Comparison of ENCODE assay signal across 20 cellular contexts in genomic region chr12:3931206-3931605, GRCh38. TPM values are rescaled to one million over a fixed set of nuclear protein-coding genes. Genes with fewer than 3 reads are reported as not detected.
DNase-seq lines count a peak whose midpoint lies in the region; ATAC-seq lines count a peak whose summit lies in the region.
"Had no signal": no experiment of that assay in that cellular context is flagged by ENCODE, and none has a peak within 500 bp of the region (broad histone marks: within the 10 kb centered on the region; RNA-seq: fewer than 3 reads in every experiment).

No MANE protein-coding gene starts in this region.

- H3K9me3 Mint-ChIP-seq in T-cell: peaks cover 0 to 3% (median 2%) of the 10 kb centered on the region in 3 donors
- no peaks in the 10 kb centered on the region for H3K9me3 Mint-ChIP-seq in stimulated activated effector memory CD8-positive, alpha-beta T cell treated with anti-CD3 and anti-CD28 coated beads, Interleukin-12 subunit alpha, Interleukin-12 subunit beta, amount 100 ng/mL, for 72 hours

- no peak overlapping the region for H3K4me3 ChIP-seq in effector memory CD4-positive, alpha-beta T cell (ENCODE audit: insufficient read depth, low read depth, low read length, poor library complexity, severe bottlenecking)
- H3K4me3 ChIP-seq: BLaER1 treated with 17β-estradiol and CSF1 and Interleukin-3, amounts not matched to agents 10 nM and 100 nM; GM23248 had no signal

- no peaks in the 10 kb centered on the region for H3K36me3 ChIP-seq in effector memory CD4-positive, alpha-beta T cell (ENCODE audit: control insufficient read depth, insufficient read depth, low read length)
- H3K36me3 ChIP-seq: BLaER1 treated with 17β-estradiol and CSF1 and Interleukin-3, amounts not matched to agents 10 nM and 100 nM had no signal

- DNase-seq in activated T-cell treated with anti-CD3 and anti-CD28 coated beads, Interleukin-2, amount 50 U/mL, for 1 hour: peak; percentile 44
- no peak for DNase-seq in activated T-cell treated with anti-CD3 and anti-CD28 coated beads for 4 hours
- peak in 13 of 34 experiments; percentile 15 to 39 (median 18) for DNase-seq in T-cell
- no peak for DNase-seq in effector memory CD4-positive, alpha-beta T cell
- no peak for DNase-seq in stimulated activated effector memory CD8-positive, alpha-beta T cell treated with anti-CD3 and anti-CD28 coated beads, Interleukin-12 subunit alpha, Interleukin-12 subunit beta, amount 100 ng/mL, for 72 hours (ENCODE audit: low spot score in 2 of 2)
- no peak for DNase-seq in NCI-H69 (lab: John Stamatoyannopoulos, UW)
- DNase-seq in NCI-H774 (lab: John Stamatoyannopoulos, UW): no peak
- DNase-seq: GM23248; HCEC 1CT; IMR-90; Kasumi-1; MM.1S; NCI-H1105; NCI-H1694 treated with DMSO at 0.1 percent for 48 hours; NCI-H2107; NCI-H2227 treated with DMSO at 0.1 percent for 48 hours; NCI-H526; NK-92 treated with Interleukin-12 subunit alpha and Interleukin-12 subunit beta, amount 100 ng/mL, for 24 hours; SHP77 had no signal

- H3K4me1 ChIP-seq in effector memory CD4-positive, alpha-beta T cell (ENCODE audit: control insufficient read depth, insufficient read depth, low read length, poor library complexity, severe bottlenecking): peaks cover 25% of the 10 kb centered on the region

- peak; percentile 56 to 81 (median 69) for ATAC-seq in T-cell (replicated peaks in 1 of 4)
- ATAC-seq in stimulated activated effector memory CD8-positive, alpha-beta T cell treated with anti-CD3 and anti-CD28 coated beads, Interleukin-12 subunit alpha, Interleukin-12 subunit beta, amount 100 ng/mL, for 72 hours: peak; percentile 34

- peaks cover 72 to 80% (median 76%) of the 10 kb centered on the region in 3 donors for H3K4me1 Mint-ChIP-seq in T-cell
- H3K4me1 Mint-ChIP-seq in stimulated activated effector memory CD8-positive, alpha-beta T cell treated with anti-CD3 and anti-CD28 coated beads, Interleukin-12 subunit alpha, Interleukin-12 subunit beta, amount 100 ng/mL, for 72 hours: peaks cover 16% of the 10 kb centered on the region

- CTCF ChIA-PET in T-cell (lab: Charles Lee): no interaction called here

- no peaks in the 10 kb centered on the region for H3K27me3 ChIP-seq in effector memory CD4-positive, alpha-beta T cell (replicated peaks; ENCODE audit: control insufficient read depth, insufficient read depth, low read length, poor library complexity, severe bottlenecking)
- H3K27me3 ChIP-seq: BLaER1 treated with 17β-estradiol and CSF1 and Interleukin-3, amounts not matched to agents 10 nM and 100 nM had no signal

- peak overlapping the region in 1 of 3 donors; percentile 9 for H3K4me3 Mint-ChIP-seq in T-cell
- H3K4me3 Mint-ChIP-seq in stimulated activated effector memory CD8-positive, alpha-beta T cell treated with anti-CD3 and anti-CD28 coated beads, Interleukin-12 subunit alpha, Interleukin-12 subunit beta, amount 100 ng/mL, for 72 hours: no peak overlapping the region

- peak overlapping the region; percentile 12 for H3K27ac ChIP-seq in effector memory CD4-positive, alpha-beta T cell (ENCODE audit: insufficient read depth, low read length, poor library complexity, severe bottlenecking)
- H3K27ac ChIP-seq: BLaER1 treated with 17β-estradiol and CSF1 and Interleukin-3, amounts not matched to agents 10 nM and 100 nM; GM23248 had no signal

- peak overlapping the region; percentile 72 to 74 for H3K27ac Mint-ChIP-seq in T-cell
- H3K27ac Mint-ChIP-seq in stimulated activated effector memory CD8-positive, alpha-beta T cell treated with anti-CD3 and anti-CD28 coated beads, Interleukin-12 subunit alpha, Interleukin-12 subunit beta, amount 100 ng/mL, for 72 hours: no peak overlapping the region

- no peaks in the 10 kb centered on the region for H3K36me3 Mint-ChIP-seq in T-cell
- H3K36me3 Mint-ChIP-seq in stimulated activated effector memory CD8-positive, alpha-beta T cell treated with anti-CD3 and anti-CD28 coated beads, Interleukin-12 subunit alpha, Interleukin-12 subunit beta, amount 100 ng/mL, for 72 hours: no peaks in the 10 kb centered on the region

- H3K27me3 Mint-ChIP-seq in T-cell: no peaks in the 10 kb centered on the region

- POLR2A ChIA-PET in T-cell (lab: Charles Lee): no interaction called here

- no peaks in the 10 kb centered on the region for H3K9me3 ChIP-seq in effector memory CD4-positive, alpha-beta T cell (ENCODE audit: control insufficient read depth, low read length)

RNA-seq across cellular contexts. Expression of gene PARP11, which starts 58.0 kb away (rescaled TPM):
- 10 to 100 TPM; 24.9 to 30.2 (median 26.3) TPM for total RNA-seq in T-cell
